In the genomic region with DNA sequence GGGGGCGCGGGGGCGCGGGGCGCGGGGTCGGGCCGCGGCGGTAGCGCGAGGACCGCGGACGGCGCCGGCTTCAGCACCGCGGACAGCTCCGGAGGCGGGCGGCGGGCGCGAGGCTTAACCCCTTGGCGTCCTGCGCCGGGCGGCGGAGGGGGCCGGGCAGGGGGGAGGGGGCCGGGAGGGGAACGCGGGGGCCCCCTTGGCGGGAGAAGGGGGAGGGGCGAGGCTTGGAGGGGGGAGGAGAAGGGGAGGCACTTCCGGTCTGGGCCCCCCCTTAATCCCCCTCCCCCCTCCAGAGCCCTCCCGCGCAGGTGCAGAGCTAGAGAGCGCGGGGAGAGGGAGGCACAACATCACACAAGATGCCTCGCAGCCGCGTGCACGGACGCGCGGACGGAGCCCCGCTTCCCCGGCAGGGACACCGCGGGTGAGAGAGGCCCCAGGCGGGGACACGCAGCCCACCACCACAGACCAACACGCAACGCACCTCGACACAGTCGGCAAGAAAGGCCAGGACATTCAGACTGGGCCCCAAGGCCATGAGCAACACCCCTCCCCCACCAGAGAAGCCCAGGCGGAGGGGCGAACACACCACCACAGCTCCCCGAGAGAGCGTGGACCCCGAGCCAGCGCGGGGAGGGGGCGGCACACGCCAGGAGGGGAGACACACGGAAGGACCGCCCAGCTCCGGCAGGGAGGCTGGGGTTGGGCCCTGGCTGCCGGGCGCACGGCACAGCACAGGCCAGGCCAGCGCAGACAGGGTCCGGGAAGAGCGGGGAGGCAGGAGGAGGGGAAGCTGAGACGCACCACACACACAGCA, we compare ENCODE assay signal across 7 cellular contexts. TPM values are rescaled to one million over a fixed set of nuclear protein-coding genes. Genes with fewer than 3 reads are reported as not detected.
DNase-seq lines count a peak whose midpoint lies in the region; TF ChIP-seq lines count a peak whose summit lies in the region.

No MANE protein-coding gene starts in this region.

- CTCF ChIA-PET in GM10248 (lab: Yijun Ruan, JAX), result no interaction called here

- TF ChIP-seq CTCF in GM10248 (IDR thresholded peaks at IDR 0.05; ENCODE audit: control extremely low read depth, extremely low read depth, low read depth, missing control alignments), result no peak
- no peak for TF ChIP-seq CTCF in NB4 (IDR thresholded peaks at IDR 0.05; ENCODE audit: low read depth, low read length)
- no peak for TF ChIP-seq CTCF in neural cell (IDR thresholded peaks at IDR 0.05; ENCODE audit: poor library complexity, severe bottlenecking)
- TF ChIP-seq CTCF in MM.1S (IDR thresholded peaks at IDR 0.05; ENCODE audit: low read length), result no peak

- H3K4me1 ChIP-seq in adipocyte (ENCODE audit: control insufficient read depth, insufficient read depth, low read length), result no peaks in the 10 kb centered on the region
- H3K4me1 ChIP-seq in MM.1S (ENCODE audit: low read length), result no peaks in the 10 kb centered on the region

- H3K27ac ChIP-seq in neural cell (ENCODE audit: low read length), result peak overlapping the region; percentile 85
- H3K27ac ChIP-seq in MM.1S (ENCODE audit: low read length), result no peak overlapping the region

- TF ChIP-seq POLR2A in NB4 (IDR thresholded peaks at IDR 0.05; ENCODE audit: extremely low read depth, insufficient read length), result no peak

- peaks cover 26% of the 10 kb centered on the region for H3K79me2 ChIP-seq in neural cell (replicated peaks; ENCODE audit: insufficient read depth, low read length)
- H3K79me2 ChIP-seq in MM.1S (ENCODE audit: low read length), result no peaks in the 10 kb centered on the region

- no peak for TF ChIP-seq RAD21 in neural cell (conservative IDR thresholded peaks at IDR 0.05)

- peak overlapping the region; percentile 27 for H2AFZ ChIP-seq in neural cell (ENCODE audit: low read depth, low read length)
- no peak overlapping the region for H2AFZ ChIP-seq in MM.1S (ENCODE audit: low read length)

- H3K4me3 ChIP-seq in NB4 (ENCODE audit: low read depth, low read length) (no peak overlapping the region), adipocyte (ENCODE audit: low read length) (no peak overlapping the region), neural cell (ENCODE audit: low read length) (peak overlapping the region; percentile 86), MM.1S (ENCODE audit: low read length) (no peak overlapping the region)

- no peak overlapping the region for H3K9ac ChIP-seq in adipocyte (ENCODE audit: low read length)
- peak overlapping the region; percentile 96 for H3K9ac ChIP-seq in neural cell (ENCODE audit: low read length)
- H3K9ac ChIP-seq in MM.1S (ENCODE audit: low read length), result no peak overlapping the region

- POLR2A ChIA-PET in GM10248 (lab: Yijun Ruan, JAX), result no interaction called here

- H3K9me2 ChIP-seq in neural cell (ENCODE audit: insufficient read depth, low read length), result no peaks in the 10 kb centered on the region
- no peaks in the 10 kb centered on the region for H3K9me2 ChIP-seq in MM.1S (replicated peaks; ENCODE audit: insufficient read depth, low read length)

- H4K20me1 ChIP-seq in neural cell (ENCODE audit: insufficient read depth) (no peaks in the 10 kb centered on the region), MM.1S (ENCODE audit: insufficient read depth, low read length) (no peaks in the 10 kb centered on the region)

- H3K27me3 ChIP-seq in adipocyte (replicated peaks; ENCODE audit: control insufficient read depth, insufficient read depth, low read length), result peaks cover 31% of the 10 kb centered on the region
- H3K27me3 ChIP-seq in neural cell (ENCODE audit: insufficient read depth, low read depth, low read length), result no peaks in the 10 kb centered on the region
- peaks cover 8% of the 10 kb centered on the region; the same call in 1 of the 2 replicates for H3K27me3 ChIP-seq in MM.1S (replicated peaks; ENCODE audit: insufficient read depth, low read length)

- H3F3A ChIP-seq in neural cell (ENCODE audit: insufficient read depth, low read length, poor library complexity, severe bottlenecking) (no peaks in the 10 kb centered on the region), MM.1S (ENCODE audit: insufficient read depth, low read length) (no peaks in the 10 kb centered on the region)

- no peaks in the 10 kb centered on the region for H3K36me3 ChIP-seq in adipocyte (ENCODE audit: control insufficient read depth, insufficient read depth, low read length, severe bottlenecking)
- H3K36me3 ChIP-seq in neural cell (ENCODE audit: insufficient read depth, low read length), result no peaks in the 10 kb centered on the region
- no peaks in the 10 kb centered on the region for H3K36me3 ChIP-seq in MM.1S (replicated peaks; ENCODE audit: insufficient read depth, low read length)

- TF ChIP-seq EP300 in neural cell (conservative IDR thresholded peaks at IDR 0.05; ENCODE audit: poor library complexity, severe bottlenecking), result peak; percentile 35

- H3K9me3 ChIP-seq in adipocyte (ENCODE audit: control insufficient read depth, low read length) (no peaks in the 10 kb centered on the region), neural cell (ENCODE audit: low read length) (no peaks in the 10 kb centered on the region), MM.1S (replicated peaks; ENCODE audit: insufficient read depth, low read length) (no peaks in the 10 kb centered on the region)

- peak overlapping the region; percentile 95 for H3K4me2 ChIP-seq in neural cell (ENCODE audit: low read length)
- H3K4me2 ChIP-seq in MM.1S (ENCODE audit: low read depth, low read length), result no peak overlapping the region

- peak; percentile 68 for DNase-seq in GM10248 (ENCODE audit: extremely low spot score)
- DNase-seq in NB4 (ENCODE audit: low read depth), result peak; percentile 43
- peak; percentile 38 for DNase-seq in adipocyte (ENCODE audit: low read depth)
- DNase-seq in MM.1S, result no peak
- DNase-seq in NCI-H774 (lab: John Stamatoyannopoulos, UW), result no peak
- no peak for DNase-seq in DMS53 treated with DMSO at 0.1 percent for 48 hours (lab: John Stamatoyannopoulos, UW; ENCODE audit: unreplicated experiment)

TF ChIP-seq in neural cell, 6 proteins besides CTCF, POLR2A, EP300 and RAD21:
- TF ChIP-seq REST (IDR thresholded peaks at IDR 0.05; ENCODE audit: borderline replicate concordance), result peak; percentile 80
- TF ChIP-seq MXI1 (conservative IDR thresholded peaks at IDR 0.05; ENCODE audit: poor library complexity, severe bottlenecking), result peak; percentile 85
- TF ChIP-seq EZH2 (IDR thresholded peaks at IDR 0.05; ENCODE audit: borderline replicate concordance, insufficient read depth, low read length, poor library complexity, severe bottlenecking), result no peak
- TF ChIP-seq SMC3 (conservative IDR thresholded peaks at IDR 0.05; ENCODE audit: poor library complexity), result peak; percentile 8
- peak; percentile 79 for TF ChIP-seq TAF1 (IDR thresholded peaks at IDR 0.05; ENCODE audit: low read depth)
- peak; percentile 90 for TF ChIP-seq POLR2AphosphoS5 (IDR thresholded peaks at IDR 0.05)

RNA-seq across cellular contexts. Expression of gene SHANK1, which starts 24.1 kb away (rescaled TPM):
- polyA plus RNA-seq in neural cell, result 3.2 and 7.9 TPM in 2 replicates
- polyA minus RNA-seq in neural cell, result 22.0 and 24.6 TPM in 2 replicates

RNA-seq across cellular contexts. Expression of gene CLEC11A, which starts 27.7 kb away (rescaled TPM):
- polyA plus RNA-seq in neural cell, result 18.4 and 19.5 TPM in 2 replicates
- 3.4 and 3.7 TPM in 2 replicates for polyA minus RNA-seq in neural cell

RNA-seq across cellular contexts. Expression of gene C19orf81, which starts 46.2 kb away (rescaled TPM):
- polyA plus RNA-seq in neural cell, result 17.0 and 28.3 TPM in 2 replicates
- polyA minus RNA-seq in neural cell, result 2.5 and 4.4 TPM in 2 replicates

RNA-seq across cellular contexts. Expression of gene SYT3, which starts 55.8 kb away (rescaled TPM):
- 14.8 and 18.6 TPM in 2 replicates for polyA plus RNA-seq in neural cell
- 25.6 and 26.3 TPM in 2 replicates for polyA minus RNA-seq in neural cell

Comparison
In these comparisons a context has a peak if more than half of its experiments do, and no peak if none do; other contexts are left out.
1. DNase-seq: peak in GM10248 (single experiment), NB4 (single experiment) and adipocyte (single experiment); none in MM.1S (single experiment), NCI-H774 (single experiment) and DMS53 treated with DMSO at 0.1 percent for 48 hours (single experiment).